ENCODE assay signal across 1 cellular context in genomic region chr12:25328082-25328712, GRCh38.
A peak's percentile ranks its signal among the peaks of the same experiment; 100 is the strongest.
TF ChIP-seq lines count a peak whose summit lies in the region.

No MANE protein-coding gene starts in this region.

TF ChIP-seq in HEK293, 187 proteins besides CTCF, POLR2A, EP300 and RAD21 (continued from another document and continues in another):
- TF ChIP-seq ZBTB26 (tag by site-specific recombination; optimal IDR thresholded peaks at IDR 0.05) (no peak), ZNF639 (tag by site-specific recombination; IDR thresholded peaks at IDR 0.05) (0 out of 2 replicates have a peak, but pooled peaks have one; percentile 68), ZNF394 (tag by site-specific recombination; IDR thresholded peaks at IDR 0.05; ENCODE audit: borderline replicate concordance) (no peak), ZBTB17 (tag by site-specific recombination; IDR thresholded peaks at IDR 0.05) (peak; percentile 60), GLI2 (tag by site-specific recombination; IDR thresholded peaks at IDR 0.05; ENCODE audit: borderline replicate concordance, low read depth) (peak; percentile 68), ZNF580 (tag by site-specific recombination; IDR thresholded peaks at IDR 0.05) (no peak), RBAK (tag by site-specific recombination; IDR thresholded peaks at IDR 0.05) (no peak), OSR2 (tag by site-specific recombination; IDR thresholded peaks at IDR 0.05) (peak; percentile 91), ZNF184 (tag by site-specific recombination; IDR thresholded peaks at IDR 0.05) (peak; percentile 60), ZNF48 (tag by site-specific recombination; IDR thresholded peaks at IDR 0.05) (no peak), ZNF664 (tag by site-specific recombination; IDR thresholded peaks at IDR 0.05) (no peak), KLF17 (tag by site-specific recombination; IDR thresholded peaks at IDR 0.05) (no peak), ZNF362 (tag by site-specific recombination; IDR thresholded peaks at IDR 0.05) (no peak), ZNF335 (tag by site-specific recombination; conservative IDR thresholded peaks at IDR 0.05) (no peak; the same call in 1 of the 2 replicates), ZEB2 (tag by site-specific recombination; IDR thresholded peaks at IDR 0.05) (peak; percentile 81), ZNF776 (tag by site-specific recombination; IDR thresholded peaks at IDR 0.05; ENCODE audit: borderline replicate concordance) (no peak), ZNF621 (tag by site-specific recombination; IDR thresholded peaks at IDR 0.05) (no peak), ZBTB7A (tag by site-specific recombination; IDR thresholded peaks at IDR 0.05; ENCODE audit: low read depth) (no peak), ZNF18 (tag by site-specific recombination; IDR thresholded peaks at IDR 0.05) (no peak), ZNF311 (tag by site-specific recombination; IDR thresholded peaks at IDR 0.05; ENCODE audit: borderline replicate concordance) (no peak), MZF1 (tag by site-specific recombination; IDR thresholded peaks at IDR 0.05; ENCODE audit: borderline replicate concordance) (no peak), ZNF280D (tag by site-specific recombination; IDR thresholded peaks at IDR 0.05) (no peak), ZNF76 (tag by site-specific recombination; IDR thresholded peaks at IDR 0.05; ENCODE audit: borderline replicate concordance, low read depth) (no peak), ZNF26 (tag by site-specific recombination; IDR thresholded peaks at IDR 0.05) (no peak), ZNF280C (tag by site-specific recombination; IDR thresholded peaks at IDR 0.05) (no peak), ZNF202 (tag by site-specific recombination; IDR thresholded peaks at IDR 0.05; ENCODE audit: borderline replicate concordance) (no peak), ZNF571 (tag by site-specific recombination; IDR thresholded peaks at IDR 0.05) (no peak), ZNF473 (tag by site-specific recombination; IDR thresholded peaks at IDR 0.05) (no peak), PRDM10 (tag by site-specific recombination; IDR thresholded peaks at IDR 0.05) (no peak), ZNF654 (tag by site-specific recombination; IDR thresholded peaks at IDR 0.05; ENCODE audit: low read depth) (peak; percentile 2; the same call in 1 of the 2 replicates), HOXC10 (CRISPR knock-in tag; IDR thresholded peaks at IDR 0.05) (no peak), ZNF610 (tag by site-specific recombination; IDR thresholded peaks at IDR 0.05; ENCODE audit: borderline replicate concordance) (no peak), ZNF488 (tag by site-specific recombination; IDR thresholded peaks at IDR 0.05) (no peak), ZNF548 (tag by site-specific recombination; IDR thresholded peaks at IDR 0.05) (no peak), PRDM1 (tag by site-specific recombination; IDR thresholded peaks at IDR 0.05) (peak; percentile 82), ZFHX2 (tag by site-specific recombination; conservative IDR thresholded peaks at IDR 0.05) (no peak), GLIS1 (tag by site-specific recombination; IDR thresholded peaks at IDR 0.05) (no peak), EGR2 (tag by site-specific recombination; IDR thresholded peaks at IDR 0.05; ENCODE audit: low read depth) (no peak), ZNF768 (tag by site-specific recombination; IDR thresholded peaks at IDR 0.05) (no peak), ZNF530 (tag by site-specific recombination; IDR thresholded peaks at IDR 0.05; ENCODE audit: low read depth) (no peak), SP3 (tag by site-specific recombination; IDR thresholded peaks at IDR 0.05) (peak; percentile 48; the same call in 1 of the 2 replicates)
